9 cellular contexts compared by ENCODE assay signal in the genomic region with DNA sequence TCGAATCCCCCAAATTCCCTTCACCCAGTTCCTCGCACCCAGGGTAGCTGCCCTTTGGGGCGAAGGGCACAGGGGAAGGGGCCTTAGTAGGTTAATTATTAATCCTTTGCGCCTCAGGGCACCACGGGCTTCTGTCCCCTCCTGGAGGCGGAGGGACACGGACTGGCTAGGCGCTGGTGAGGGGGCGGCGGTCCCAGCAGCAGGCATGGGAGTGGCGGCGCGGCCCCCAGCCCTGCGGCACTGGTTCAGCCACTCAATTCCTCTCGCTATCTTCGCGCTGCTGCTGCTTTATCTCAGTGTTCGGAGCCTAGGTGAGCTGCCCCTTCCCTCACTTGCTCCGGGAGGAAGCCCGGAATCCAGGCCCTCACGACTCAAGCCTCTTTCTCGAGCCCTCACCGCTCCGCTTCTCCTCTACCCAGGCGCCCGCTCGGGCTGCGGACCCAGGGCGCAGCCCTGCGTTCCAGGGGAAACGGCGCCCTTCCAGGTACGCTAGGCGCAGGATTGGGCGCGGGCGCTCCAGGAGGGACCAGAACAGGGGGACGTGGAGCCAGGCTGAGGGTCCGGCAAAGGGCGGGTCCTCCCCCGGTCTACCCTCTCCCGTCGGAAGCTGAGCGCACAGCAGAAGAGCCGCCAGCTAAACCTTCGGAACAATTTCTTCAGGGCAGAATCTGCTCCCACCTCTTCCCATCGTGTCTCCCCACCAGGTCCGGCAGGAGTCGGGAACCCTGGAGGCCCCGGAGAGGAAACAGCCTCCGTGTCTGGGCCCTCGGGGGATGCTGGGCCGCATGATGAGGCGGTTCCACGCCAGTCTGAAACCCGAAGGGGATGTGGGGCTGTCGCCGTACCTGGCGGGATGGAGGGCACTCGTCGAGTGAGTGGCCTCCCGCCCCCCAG. TPM values are rescaled to one million over a fixed set of nuclear protein-coding genes. Genes with fewer than 3 reads are reported as not detected.
DNase-seq lines count a peak whose midpoint lies in the region; ATAC-seq and TF ChIP-seq lines count a peak whose summit lies in the region.
"Had no signal": no experiment of that assay in that cellular context is flagged by ENCODE, and none has a peak within 500 bp of the region (broad histone marks: within the 10 kb centered on the region; RNA-seq: fewer than 3 reads in every experiment).

A gene (plus strand): TSS at position 158 of the 894 bp plus-strand sequence. CDS start 48 bp downstream, at position 206.

- dilution Hi-C loops in mammary epithelial cell (cut with HindIII; ENCODE audit: low sequenced_read_pairs), result no loop called here

- no peaks in the 10 kb centered on the region for H3K79me1 ChIP-seq in mesendoderm (ENCODE audit: low read length)

- 17% methylated on average over 10 of the region's 62 CpGs for WGBS in mammary epithelial cell (ENCODE audit: low coverage, missing lambda C conversion rate)
- no CpG with 5 or more reads among the region's 62 CpGs for WGBS in mesendoderm (ENCODE audit: extremely low coverage, insufficient coverage, low lambda C conversion rate)

- CTCF ChIA-PET in mammary epithelial cell (lab: Charles Lee; ENCODE audit: low non-redundant PET), result interaction anchor here (0.5 to 0.6 kb wide), 2 partner anchors 323 to 406 kb away, joined by 3 to 5 read pairs; no protein-coding TSS in a partner anchor

- no peak within 1 kb of the TSS for H3K4ac ChIP-seq in mesendoderm (ENCODE audit: low read depth, low read length)

- peak within 1 kb of the TSS; percentile 99 for H3K4me2 ChIP-seq in mammary epithelial cell (ENCODE audit: insufficient read depth, low read depth, low read length)
- peak within 1 kb of the TSS; percentile 84 for H3K4me2 ChIP-seq in mesendoderm (ENCODE audit: low read length)

- in situ Hi-C loops in mammary epithelial cell (cut with MboI; ENCODE audit: low sequenced_read_pairs in 2 of 2), result loop anchor here in 1 of 2 donors (10.0 kb wide), 1 partner anchor 96 kb away; no protein-coding TSS in a partner anchor

- H3K23ac ChIP-seq in mesendoderm (ENCODE audit: low read length), result no peak within 1 kb of the TSS

- H2BK5ac ChIP-seq in mesendoderm (ENCODE audit: low read length), result no peak within 1 kb of the TSS

- peak within 1 kb of the TSS; percentile 93 for H2AFZ ChIP-seq in mammary epithelial cell (ENCODE audit: low read depth, low read length)

- H3K4me1 ChIP-seq in mammary epithelial cell (ENCODE audit: insufficient read depth, low read length) (peaks cover 26% of the 10 kb centered on the region), mesendoderm (ENCODE audit: control insufficient read depth, low read depth, low read length) (peaks cover 2% of the 10 kb centered on the region)

- no peak within 1 kb of the TSS for H2BK15ac ChIP-seq in mesendoderm (replicated peaks; ENCODE audit: low read depth)

- H3K9me3 ChIP-seq in mammary epithelial cell (replicated peaks; ENCODE audit: insufficient read depth, low read length), result no peaks in the 10 kb centered on the region

- H2AK5ac ChIP-seq in mesendoderm (ENCODE audit: low read length), result no peak within 1 kb of the TSS

- H4K20me1 ChIP-seq in mammary epithelial cell (ENCODE audit: insufficient read depth, low read length), result no peaks in the 10 kb centered on the region

- H3K9ac ChIP-seq in mammary epithelial cell (ENCODE audit: insufficient read depth, low read length), result peak within 1 kb of the TSS; percentile 60
- peak within 1 kb of the TSS; percentile 90 for H3K9ac ChIP-seq in mesendoderm (ENCODE audit: low read length)

- no peak within 1 kb of the TSS for H4K5ac ChIP-seq in mesendoderm (ENCODE audit: low read length)

- peak within 1 kb of the TSS; percentile 95 for H3K56ac ChIP-seq in mesendoderm (ENCODE audit: low read length)

- H3K27ac ChIP-seq in HL-60 (replicated peaks) (no peak within 1 kb of the TSS), mammary epithelial cell (ENCODE audit: insufficient read depth, low read depth, low read length) (peak within 1 kb of the TSS; percentile 69), mesendoderm (ENCODE audit: low read depth, low read length) (peak within 1 kb of the TSS; percentile 17)

- H3K79me2 ChIP-seq in mammary epithelial cell (ENCODE audit: insufficient read depth, low read length), result peaks cover 7% of the 10 kb centered on the region
- H3K79me2 ChIP-seq in mesendoderm (ENCODE audit: control insufficient read depth, insufficient read depth, low read length), result no peaks in the 10 kb centered on the region

- no peak within 1 kb of the TSS for H4K8ac ChIP-seq in mesendoderm (ENCODE audit: low read depth, low read length)

- peak within 1 kb of the TSS; percentile 61 for H3K18ac ChIP-seq in mesendoderm (ENCODE audit: low read length)

- BruUV-seq in mammary epithelial cell (replicated peaks; lab: Mats Ljungman, UMichigan), result no TSS peak

- no peak for TF ChIP-seq CTCF in HL-60 (IDR thresholded peaks at IDR 0.05; ENCODE audit: insufficient read depth, low read length)
- no peak for TF ChIP-seq CTCF in mammary epithelial cell (conservative IDR thresholded peaks at IDR 0.05 in 1 of 2, IDR thresholded peaks at IDR 0.05 in 1 of 2; ENCODE audit: extremely low read depth in 1 of 2, insufficient read depth in 1 of 2, low read depth in 1 of 2, low read length in 2 of 2)

- no peak for ATAC-seq in GM18498 (IDR thresholded peaks at IDR 0.05; ENCODE audit: unreplicated experiment)

- H3K36me3 ChIP-seq in mammary epithelial cell (ENCODE audit: insufficient read depth, low read length) (no peaks in the 10 kb centered on the region), mesendoderm (ENCODE audit: control insufficient read depth, insufficient read depth, low read length) (no peaks in the 10 kb centered on the region)

- intact Hi-C loops in mammary epithelial cell (cut with micrococcal nuclease), result no loop called here

- DNase-seq in ELF-1 (ENCODE audit: low read depth, low spot score), result peak; percentile 64
- DNase-seq in HL-60 (ENCODE audit: low read depth in 1 of 2, low spot score in 1 of 2), result no peak
- DNase-seq in mammary epithelial cell, result no peak
- peak; percentile 61 for DNase-seq in mesendoderm
- no peak for DNase-seq in activated CD4-positive, CD25-positive, alpha-beta regulatory T cell (lab: John Stamatoyannopoulos, UW)
- no peak for DNase-seq in NOMO-1 treated with dmso at 0.1 percent for 144 hours (lab: John Stamatoyannopoulos, UW; ENCODE audit: unreplicated experiment)
- no peak for DNase-seq in ureter (ENCODE audit: low spot score)

- H3K4me3 ChIP-seq in HL-60 (replicated peaks; ENCODE audit: insufficient read depth, low read length), result peak within 1 kb of the TSS; percentile 42
- H3K4me3 ChIP-seq in mammary epithelial cell (replicated peaks in 1 of 3; ENCODE audit: insufficient read depth in 1 of 3, low read depth in 2 of 3, low read length in 3 of 3), result peak within 1 kb of the TSS; percentile 63 to 80 (median 71)
- H3K4me3 ChIP-seq in mesendoderm (ENCODE audit: low read length), result peak within 1 kb of the TSS; percentile 46

- H3K27me3 ChIP-seq in HL-60 (ENCODE audit: insufficient read depth, poor library complexity, severe bottlenecking), result peaks cover 13% of the 10 kb centered on the region
- H3K27me3 ChIP-seq in mammary epithelial cell (ENCODE audit: insufficient read depth, low read length), result no peaks in the 10 kb centered on the region
- H3K27me3 ChIP-seq in mesendoderm (ENCODE audit: insufficient read depth, low read length, poor library complexity), result peaks cover 2% of the 10 kb centered on the region

- no peak within 1 kb of the TSS for H2BK120ac ChIP-seq in mesendoderm (ENCODE audit: low read depth, low read length)

RNA-seq across cellular contexts. Expression of the gene that starts here (rescaled TPM):
- total RNA-seq in mammary epithelial cell (not detected), ureter (not detected)
- not detected for polyA plus RNA-seq in mammary epithelial cell
- not detected for polyA minus RNA-seq in mammary epithelial cell
- not detected for polyA plus RNA-seq in mesendoderm (2013, experiment 1 of 2)
- polyA plus RNA-seq in mesendoderm (2013, experiment 2 of 2), result 0.04 TPM
- total RNA-seq: SK-MEL-5 had no signal

Comparison
In these comparisons a context has a peak if more than half of its experiments do, and no peak if none do; other contexts are left out.
1. DNase-seq: peak in ELF-1 (single experiment) and mesendoderm (single experiment); none in HL-60 (0 of 2), mammary epithelial cell (single experiment), activated CD4-positive, CD25-positive, alpha-beta regulatory T cell (0 of 4), NOMO-1 treated with dmso at 0.1 percent for 144 hours (single experiment) and ureter (single experiment).
2. Peak in every context shown above with its lines, with median percentiles within 50 percentile points of each other: H3K4me3 ChIP-seq.